Comparison of ENCODE assay signal across 8 cellular contexts in the genomic region with DNA sequence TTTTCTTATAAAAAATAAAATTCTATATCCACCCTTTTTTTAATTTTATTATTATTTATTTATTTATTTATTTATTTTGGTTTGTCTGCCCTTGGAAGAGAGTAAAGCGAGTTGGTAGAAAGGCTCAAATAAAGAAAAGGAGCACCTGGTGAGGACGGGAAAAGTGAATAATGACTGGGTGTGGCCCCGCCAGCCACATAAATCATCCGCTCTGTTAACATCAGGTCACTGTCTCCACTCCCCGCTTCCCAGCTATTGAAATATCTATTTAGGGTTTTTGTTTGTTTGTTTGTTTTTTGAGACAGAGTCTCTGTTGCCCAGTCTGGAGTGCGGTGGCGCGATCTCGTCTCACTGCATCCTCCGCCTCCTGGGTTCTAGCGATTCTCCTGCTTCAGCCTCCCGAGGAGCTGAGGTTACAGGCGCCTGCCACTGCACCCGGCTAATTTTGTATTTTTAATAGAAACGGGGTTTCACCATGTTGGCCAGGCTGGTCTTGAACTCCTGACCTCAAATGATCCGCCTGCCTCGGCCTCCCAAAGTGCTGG. TPM values are rescaled to one million over a fixed set of nuclear protein-coding genes. Genes with fewer than 3 reads are reported as not detected.
DNase-seq lines count a peak whose midpoint lies in the region; ATAC-seq and TF ChIP-seq lines count a peak whose summit lies in the region.

No MANE protein-coding gene starts in this region.

- POLR2A ChIA-PET in activated B cell treated with CpG ODN at 0.5 μM for 24 hours (lab: Charles Lee): interaction anchor here (1.6 kb wide), 1 partner anchor 66 kb away, joined by 48 read pairs; a partner anchor contains a TSS

- H3K36me3 Mint-ChIP-seq in activated B cell treated with CpG ODN at 0.5 μM for 24 hours (ENCODE audit: low read depth) (peaks cover 5% of the 10 kb centered on the region), type B pancreatic cell (no peaks in the 10 kb centered on the region)

- DNase-seq in cardiac muscle cell (ENCODE audit: low read depth in 1 of 2, low spot score in 1 of 2): no peak
- DNase-seq in Right ventricle myocardium superior: no peak
- DNase-seq in activated B cell treated with CpG ODN at 0.5 μM for 24 hours: no peak
- DNase-seq in type B pancreatic cell (ENCODE audit: extremely low spot score, unreplicated experiment): no peak
- DNase-seq in thyroid gland: no peak
- no peak for DNase-seq in NCI-H226

- H3K27me3 ChIP-seq in cardiac muscle cell (peaks cover 3% of the 10 kb centered on the region), iPS-18a (ENCODE audit: control insufficient read depth, insufficient read depth, low read length) (no peaks in the 10 kb centered on the region), thyroid gland (no peaks in the 10 kb centered on the region)

- peak overlapping the region; percentile 78 for H3K9ac ChIP-seq in iPS-18a (ENCODE audit: low read length)

- WGBS in thyroid gland, 2 donors: 72% methylated on average over 17 of the region's 17 CpGs

- H3K27me3 Mint-ChIP-seq in activated B cell treated with CpG ODN at 0.5 μM for 24 hours (no peaks in the 10 kb centered on the region), type B pancreatic cell (peaks cover 3% of the 10 kb centered on the region)

- peaks cover 18% of the 10 kb centered on the region for H3K4me1 ChIP-seq in cardiac muscle cell (ENCODE audit: low read depth)
- peaks cover 47% of the 10 kb centered on the region for H3K4me1 ChIP-seq in iPS-18a (ENCODE audit: control insufficient read depth, low read depth, low read length)
- peaks cover 15 to 20% of the 10 kb centered on the region in 2 donors for H3K4me1 ChIP-seq in thyroid gland

- no peaks in the 10 kb centered on the region for H3K9me3 ChIP-seq in cardiac muscle cell (ENCODE audit: low read depth)
- no peaks in the 10 kb centered on the region for H3K9me3 ChIP-seq in iPS-18a (ENCODE audit: control insufficient read depth, low read depth, low read length)
- no peaks in the 10 kb centered on the region for H3K9me3 ChIP-seq in thyroid gland

- peak overlapping the region; percentile 57 for H3K4me3 ChIP-seq in cardiac muscle cell
- peak overlapping the region; percentile 84 for H3K4me3 ChIP-seq in iPS-18a (ENCODE audit: low read length)
- no peak overlapping the region for H3K4me3 ChIP-seq in thyroid gland (replicated peaks in 1 of 3)

- peaks cover 27% of the 10 kb centered on the region for H3K4me1 Mint-ChIP-seq in activated B cell treated with CpG ODN at 0.5 μM for 24 hours
- peaks cover 24% of the 10 kb centered on the region for H3K4me1 Mint-ChIP-seq in type B pancreatic cell (ENCODE audit: unreplicated experiment)

- CTCF ChIA-PET in activated B cell treated with CpG ODN at 0.5 μM for 24 hours (lab: Charles Lee): interaction anchor here (1.3 kb wide), 1 partner anchor 36 kb away, joined by 3 read pairs; no protein-coding TSS in a partner anchor

- H3K27ac ChIP-seq in cardiac muscle cell (no peak overlapping the region), iPS-18a (ENCODE audit: low read length) (no peak overlapping the region), thyroid gland (no peak overlapping the region)

- TF ChIP-seq CTCF in cardiac muscle cell (IDR thresholded peaks at IDR 0.05; ENCODE audit: low read depth, low read length): no peak
- TF ChIP-seq CTCF in activated B cell treated with CpG ODN at 0.5 μM for 24 hours (IDR thresholded peaks at IDR 0.05): no peak
- no peak for TF ChIP-seq CTCF in type B pancreatic cell (conservative IDR thresholded peaks at IDR 0.05)
- TF ChIP-seq CTCF in thyroid gland (IDR thresholded peaks at IDR 0.05): no peak

- ATAC-seq in Right ventricle myocardium superior (ENCODE audit: poor library complexity) (no peak), activated B cell treated with CpG ODN at 0.5 μM for 24 hours (ENCODE audit: low read depth) (no peak), HG03442 (IDR thresholded peaks at IDR 0.05; ENCODE audit: unreplicated experiment) (no peak)

- H3K4me3 Mint-ChIP-seq in activated B cell treated with CpG ODN at 0.5 μM for 24 hours (peak overlapping the region; percentile 56), type B pancreatic cell (peak overlapping the region; percentile 97)

- H3K36me3 ChIP-seq in cardiac muscle cell (no peaks in the 10 kb centered on the region), iPS-18a (ENCODE audit: control insufficient read depth, low read depth, low read length) (peaks cover 17% of the 10 kb centered on the region), thyroid gland (no peaks in the 10 kb centered on the region)

- H3K9me3 Mint-ChIP-seq in activated B cell treated with CpG ODN at 0.5 μM for 24 hours (no peaks in the 10 kb centered on the region), type B pancreatic cell (no peaks in the 10 kb centered on the region)

- intact Hi-C loops in Right ventricle myocardium superior (cut with DNase I) (loop anchor here (10.0 kb wide), 1 partner anchor 49 kb away; a partner anchor contains a TSS), activated B cell treated with CpG ODN at 0.5 μM for 24 hours (cut with micrococcal nuclease) (no loop called here), thyroid gland (cut with DNase I) (loop anchor here (10.0 kb wide), 1 partner anchor 49 kb away; a partner anchor contains a TSS)

- no peak for TF ChIP-seq POLR2A in thyroid gland (IDR thresholded peaks at IDR 0.05)

- H3K27ac Mint-ChIP-seq in activated B cell treated with CpG ODN at 0.5 μM for 24 hours (no peak overlapping the region), type B pancreatic cell (no peak overlapping the region)

RNA-seq across cellular contexts. Expression of a gene that starts 0.8 kb away (rescaled TPM):
- total RNA-seq in cardiac muscle cell (0.53 and 0.95 TPM in 2 replicates), Right ventricle myocardium superior (0.46 TPM), activated B cell treated with CpG ODN at 0.5 μM for 24 hours (2.9 and 3.1 TPM in 2 replicates), type B pancreatic cell (ENCODE audit: low replicate concordance) (1.1 and 2.4 TPM in 2 replicates), thyroid gland (1 to 10 TPM; 1.0 to 4.0 (median 1.8) TPM)
- polyA plus RNA-seq in cardiac muscle cell: 1.6 and 2.4 TPM in 2 replicates

RNA-seq across cellular contexts. Expression of a gene that starts 0.9 kb away (rescaled TPM):
- total RNA-seq in cardiac muscle cell: 8.2 and 8.5 TPM in 2 replicates
- polyA plus RNA-seq in cardiac muscle cell: 9.1 and 9.8 TPM in 2 replicates
- total RNA-seq in Right ventricle myocardium superior: 3.8 TPM
- total RNA-seq in activated B cell treated with CpG ODN at 0.5 μM for 24 hours: 6.4 and 7.3 TPM in 2 replicates
- total RNA-seq in type B pancreatic cell (ENCODE audit: low replicate concordance): 3.9 and 6.2 TPM in 2 replicates
- total RNA-seq in thyroid gland: 1 to 10 TPM; 5.1 to 7.4 (median 6.5) TPM

RNA-seq across cellular contexts. Expression of a gene that starts 53.9 kb away (rescaled TPM):
- total RNA-seq in cardiac muscle cell: 9.0 and 11.1 TPM in 2 replicates
- 10.9 and 16.7 TPM in 2 replicates for polyA plus RNA-seq in cardiac muscle cell
- 18.0 TPM for total RNA-seq in Right ventricle myocardium superior
- total RNA-seq in activated B cell treated with CpG ODN at 0.5 μM for 24 hours: 18.3 and 18.4 TPM in 2 replicates
- 15.0 and 21.0 TPM in 2 replicates for total RNA-seq in type B pancreatic cell (ENCODE audit: low replicate concordance)
- 10 to 100 TPM; 20.9 to 32.7 (median 27.2) TPM for total RNA-seq in thyroid gland

Comparison
In these comparisons a context has a peak if more than half of its experiments do, and no peak if none do; other contexts are left out.
1. H3K4me3 ChIP-seq: peak in cardiac muscle cell (single experiment) and iPS-18a (single experiment); none in thyroid gland (0 of 3).